Comparison of ENCODE assay signal across 7 cellular contexts in genomic region chr14:106618480-106618951, GRCh38.
DNase-seq lines count a peak whose midpoint lies in the region; ATAC-seq and TF ChIP-seq lines count a peak whose summit lies in the region.
"Not testable (repeated sequence)": the region's sequence is repeated elsewhere in the genome, so short reads cannot be mapped to it uniquely, and the experiment has no call there.

No MANE protein-coding gene starts in this region.

- H3K27me3 ChIP-seq in SU-DHL-6 (ENCODE audit: low read length) = not testable (repeated sequence)
- H3K27me3 ChIP-seq in left lung = peaks cover 0 to 18% of the 10 kb centered on the region in 2 donors

- DNase-seq in GM12864 (ENCODE audit: low read depth) (peak; percentile 8), NCI-H1417 (lab: John Stamatoyannopoulos, UW) (peak in 2 of 3 experiments; percentile 11 to 79), left lung (peak; percentile 64 to 88)
- DNase-seq in activated CD8-positive, alpha-beta memory T cell treated with anti-CD3 and anti-CD28 coated beads, Interleukin-2, amount 50 U/mL, for 1 hour (ENCODE audit: extremely low read depth) = peak; percentile 39
- peak; percentile 84 for DNase-seq in central memory CD8-positive, alpha-beta T cell (ENCODE audit: low spot score in 2 of 2)
- DNase-seq in stimulated activated CD4-positive, alpha-beta T cell treated with anti-CD3 and anti-CD28 coated beads, Interleukin-4, amount 100 ng/mL, for 1 hour = peak; percentile 79

- H3K9ac ChIP-seq in SU-DHL-6 (ENCODE audit: low read length) = not testable (repeated sequence)

- not testable (repeated sequence) for H3K4me3 Mint-ChIP-seq in central memory CD8-positive, alpha-beta T cell

- intact Hi-C loops in left lung (cut with DNase I) = not testable (repeated sequence)

- H3K27ac ChIP-seq in SU-DHL-6 (ENCODE audit: low read depth, low read length); left lung: not testable (repeated sequence)

- peaks cover 35% of the 10 kb centered on the region for H3K27me3 Mint-ChIP-seq in central memory CD8-positive, alpha-beta T cell

- not testable (repeated sequence) for H3K79me2 ChIP-seq in SU-DHL-6 (ENCODE audit: insufficient read depth, low read length)

- not testable (repeated sequence) for H3F3A ChIP-seq in SU-DHL-6 (ENCODE audit: insufficient read depth)

- not testable (repeated sequence) for H3K9me2 ChIP-seq in SU-DHL-6 (replicated peaks; ENCODE audit: insufficient read depth, low read length)

- H3K36me3 Mint-ChIP-seq in central memory CD8-positive, alpha-beta T cell (ENCODE audit: insufficient read depth) = not testable (repeated sequence)

- peak; percentile 78 for ATAC-seq in central memory CD8-positive, alpha-beta T cell (replicated peaks; ENCODE audit: extremely low read depth, poor library complexity, severe bottlenecking)
- ATAC-seq in left lung = not testable (repeated sequence)

- H3K9me3 ChIP-seq in SU-DHL-6 (ENCODE audit: insufficient read depth, low read length); left lung: not testable (repeated sequence)

- peak; percentile 99 for TF ChIP-seq CTCF in GM12864 (IDR thresholded peaks at IDR 0.05; ENCODE audit: low read depth, low read length, missing control alignments)
- peak; percentile 99 for TF ChIP-seq CTCF in SU-DHL-6 (IDR thresholded peaks at IDR 0.05; ENCODE audit: insufficient read depth, low read length, poor library complexity, severe bottlenecking)
- peak in 1 of 2 donors; percentile 63 for TF ChIP-seq CTCF in left lung (IDR thresholded peaks at IDR 0.05)

- H3K4me2 ChIP-seq in SU-DHL-6 (ENCODE audit: low read depth, low read length, poor library complexity, severe bottlenecking) = not testable (repeated sequence)

- H3K36me3 ChIP-seq in SU-DHL-6 (ENCODE audit: low read length); left lung: not testable (repeated sequence)

- not testable (repeated sequence) for H3K4me3 ChIP-seq in GM12864 (ENCODE audit: low read depth, low read length); SU-DHL-6 (ENCODE audit: insufficient read depth, low read length, poor library complexity, severe bottlenecking); left lung

- H3K9me3 Mint-ChIP-seq in central memory CD8-positive, alpha-beta T cell = not testable (repeated sequence)

- H3K27ac Mint-ChIP-seq in central memory CD8-positive, alpha-beta T cell (ENCODE audit: low read depth) = not testable (repeated sequence)

- not testable (repeated sequence) for H2AFZ ChIP-seq in SU-DHL-6 (ENCODE audit: low read depth, low read length, severe bottlenecking)

- not testable (repeated sequence) for H3K4me1 ChIP-seq in left lung

- H4K20me1 ChIP-seq in SU-DHL-6 (ENCODE audit: low read depth, low read length) = not testable (repeated sequence)

- peaks cover 33% of the 10 kb centered on the region for H3K4me1 Mint-ChIP-seq in central memory CD8-positive, alpha-beta T cell

Comparison
In these comparisons a context has a peak if more than half of its experiments do, and no peak if none do; other contexts are left out.
1. DNase-seq: peak in every context shown above with its lines; median percentile 84 in central memory CD8-positive, alpha-beta T cell; 79 in stimulated activated CD4-positive, alpha-beta T cell treated with anti-CD3 and anti-CD28 coated beads, Interleukin-4, amount 100 ng/mL, for 1 hour; 76 in left lung; 45 in NCI-H1417; 39 in activated CD8-positive, alpha-beta memory T cell treated with anti-CD3 and anti-CD28 coated beads, Interleukin-2, amount 50 U/mL, for 1 hour; 8 in GM12864.